ENCODE assay signal across 32 cellular contexts in genomic region chr18:13885009-13885408, GRCh38. TPM values are rescaled to one million over a fixed set of nuclear protein-coding genes. Genes with fewer than 3 reads are reported as not detected.
"Had no signal": no experiment of that assay in that cellular context is flagged by ENCODE, and none has a peak within 500 bp of the region (broad histone marks: within the 10 kb centered on the region; RNA-seq: fewer than 3 reads in every experiment).

No MANE protein-coding gene starts in this region.

- H3K36me3 ChIP-seq: ascending aorta had no signal

- H3K27ac ChIP-seq: ascending aorta, VCaP had no signal

- H3K4me1 ChIP-seq: ascending aorta had no signal

- DNase-seq: activated B cell treated with CpG ODN at 0.5 μM for 24 hours; activated CD4-positive, alpha-beta memory T cell treated with anti-CD3 and anti-CD28 coated beads, Interleukin-2, amount 10 ng/mL, durations not matched to agents 7 days and 5 days; activated CD4-positive, alpha-beta T cell treated with anti-CD3 and anti-CD28 coated beads for 1 hour; activated CD4-positive, alpha-beta T cell treated with anti-CD3 and anti-CD28 coated beads for 36 hours; activated CD4-positive, alpha-beta T cell treated with anti-CD3 and anti-CD28 coated beads for 48 hours; activated CD4-positive, alpha-beta T cell treated with anti-CD3 and anti-CD28 coated beads, Interleukin-2, amount 10 ng/mL, durations not matched to agents 7 days and 5 days; activated CD4-positive, alpha-beta T cell treated with anti-CD3 and anti-CD28 coated beads, Interleukin-2, amount 50 U/mL, for 48 hours; activated CD8-positive, alpha-beta memory T cell treated with anti-CD3 and anti-CD28 coated beads for 24 hours; activated CD8-positive, alpha-beta memory T cell treated with anti-CD3 and anti-CD28 coated beads, Interleukin-2, amount 10 ng/mL, durations not matched to agents 7 days and 5 days; activated CD8-positive, alpha-beta memory T cell treated with anti-CD3 and anti-CD28 coated beads, Interleukin-2, amount 50 U/mL, for 48 hours; activated CD8-positive, alpha-beta T cell treated with anti-CD3 and anti-CD28 coated beads, Interleukin-2, amount 10 ng/mL, durations not matched to agents 7 days and 5 days; activated effector memory CD4-positive, alpha-beta T cell treated with Interleukin-2 at 50 U/mL for 16 hours; activated gamma-delta T cell; activated naive CD4-positive, alpha-beta T cell treated with anti-CD3 and anti-CD28 coated beads, Interleukin-2, amount 10 ng/mL, durations not matched to agents 7 days and 5 days; activated naive CD4-positive, alpha-beta T cell treated with Interleukin-2 at 50 U/mL for 16 hours; activated naive CD8-positive, alpha-beta T cell treated with anti-CD3 and anti-CD28 coated beads, Interleukin-2, amount 10 ng/mL, durations not matched to agents 7 days and 5 days; activated naive CD8-positive, alpha-beta T cell treated with anti-CD3 and anti-CD28 coated beads, Interleukin-2, amount 50 U/mL, for 24 hours; activated T-cell treated with anti-CD3 and anti-CD28 coated beads, Interleukin-2, amount 50 U/mL, for 24 hours; activated T-cell treated with anti-CD3 and anti-CD28 coated beads, Interleukin-2, amount 50 U/mL, for 48 hours; amygdala; anterior cingulate cortex; central memory CD4-positive, alpha-beta T cell; T-helper 1 cell; T-helper 2 cell; T-helper 9 cell had no signal

- H3K4me3 ChIP-seq: ascending aorta had no signal

- FAIRE-seq: TTC549 had no signal

- H3K9me3 ChIP-seq: ascending aorta had no signal

- H3K27me3 ChIP-seq: ascending aorta had no signal

- ATAC-seq: activated CD4-positive, alpha-beta T cell treated with anti-CD3 and anti-CD28 coated beads for 36 hours; activated CD8-positive, alpha-beta memory T cell treated with anti-CD3 and anti-CD28 coated beads, Interleukin-2, amount 10 ng/mL, durations not matched to agents 7 days and 5 days; activated CD8-positive, alpha-beta T cell treated with anti-CD3 and anti-CD28 coated beads, Interleukin-2, amount 10 ng/mL, durations not matched to agents 7 days and 5 days; activated naive CD8-positive, alpha-beta T cell treated with anti-CD3 and anti-CD28 coated beads, Interleukin-2, amount 50 U/mL, for 24 hours had no signal

RNA-seq across cellular contexts. Expression of gene MC2R, which starts 30.3 kb away (rescaled TPM):
- total RNA-seq: activated B cell treated with CpG ODN at 0.5 μM for 24 hours; activated CD4-positive, alpha-beta memory T cell treated with anti-CD3 and anti-CD28 coated beads, Interleukin-2, amount 10 ng/mL, durations not matched to agents 7 days and 5 days; activated CD4-positive, alpha-beta T cell treated with anti-CD3 and anti-CD28 coated beads for 36 hours; activated CD4-positive, alpha-beta T cell treated with anti-CD3 and anti-CD28 coated beads, Interleukin-2, amount 10 ng/mL, durations not matched to agents 7 days and 5 days; activated CD8-positive, alpha-beta memory T cell treated with anti-CD3 and anti-CD28 coated beads, Interleukin-2, amount 10 ng/mL, durations not matched to agents 7 days and 5 days; activated CD8-positive, alpha-beta T cell treated with anti-CD3 and anti-CD28 coated beads, Interleukin-2, amount 10 ng/mL, durations not matched to agents 7 days and 5 days; activated naive CD8-positive, alpha-beta T cell treated with anti-CD3 and anti-CD28 coated beads, Interleukin-2, amount 10 ng/mL, durations not matched to agents 7 days and 5 days; activated T-helper 2 cell treated with anti-CD3 and anti-CD28 coated beads, Interferon-gamma antibody, Interleukin-2, Interleukin-4, amounts not matched to agents 10 μg/mL and 5 μg/mL and 100 μg/mL, durations not matched to agents 14 hours and 24 hours and 36 hours; ascending aorta; cardiac septum; cerebellum had no signal
- polyA plus RNA-seq: adipose tissue had no signal
